ENCODE assay signal across 8 cellular contexts in genomic region chr20:51966296-51966971, GRCh38.
DNase-seq lines count a peak whose midpoint lies in the region; ATAC-seq and TF ChIP-seq lines count a peak whose summit lies in the region.

No MANE protein-coding gene starts in this region.

- ATAC-seq in SK-N-SH treated with all-trans-retinoic acid at 6 μM for 48 hours (peak; percentile 97), HG03108 (IDR thresholded peaks at IDR 0.05; ENCODE audit: unreplicated experiment) (no peak)
- ATAC-seq in natural killer cell treated with Interleukin-12 subunit alpha and Interleukin-12 subunit beta and Interleukin-15 and Interleukin-18, amount 100 ng/mL, for 72 hours: peak in 1 of 2 donors; percentile 77

- no peaks in the 10 kb centered on the region for H3K9me3 Mint-ChIP-seq in natural killer cell treated with Interleukin-12 subunit alpha and Interleukin-12 subunit beta and Interleukin-15 and Interleukin-18, amount 100 ng/mL, for 72 hours
- H3K9me3 Mint-ChIP-seq in activated T-helper 2 cell treated with anti-CD3 and anti-CD28 coated beads, Interferon-gamma antibody, Interleukin-2, Interleukin-4, amounts not matched to agents 10 μg/mL and 5 μg/mL and 100 μg/mL, durations not matched to agents 14 hours and 24 hours and 36 hours: no peaks in the 10 kb centered on the region

- DNase-seq in HL-60 (ENCODE audit: low read depth in 1 of 2, low spot score in 1 of 2): peak in 1 of 2 experiments; percentile 40
- DNase-seq in fibroblast of lung (ENCODE audit: low read depth in 2 of 2): peak; percentile 55 to 78
- peak; percentile 62 for DNase-seq in natural killer cell treated with Interleukin-12 subunit alpha and Interleukin-12 subunit beta and Interleukin-15 and Interleukin-18, amount 100 ng/mL, for 72 hours (ENCODE audit: low spot score)
- DNase-seq in cortex of kidney (lab: John Stamatoyannopoulos, UW): no peak
- no peak for DNase-seq in activated T-helper 2 cell treated with anti-CD3 and anti-CD28 coated beads, Interferon-gamma antibody, Interleukin-2, Interleukin-4, amounts not matched to agents 10 μg/mL and 5 μg/mL and 100 μg/mL, durations not matched to agents 14 hours and 24 hours and 36 hours (ENCODE audit: low spot score)

- TF ChIP-seq CTCF in DOHH2 (IDR thresholded peaks at IDR 0.05; ENCODE audit: low read depth, low read length, poor library complexity, severe bottlenecking) (peak; percentile 41), HL-60 (IDR thresholded peaks at IDR 0.05; ENCODE audit: insufficient read depth, low read length) (peak; percentile 38), fibroblast of lung (conservative IDR thresholded peaks at IDR 0.05 in 1 of 2, IDR thresholded peaks at IDR 0.05 in 1 of 2; ENCODE audit: low read depth in 1 of 2, low read length in 2 of 2) (peak; percentile 71 to 91)

- H2AFZ ChIP-seq in fibroblast of lung (ENCODE audit: low read length): no peak overlapping the region

- intact Hi-C loops in activated T-helper 2 cell treated with anti-CD3 and anti-CD28 coated beads, Interferon-gamma antibody, Interleukin-2, Interleukin-4, amounts not matched to agents 10 μg/mL and 5 μg/mL and 100 μg/mL, durations not matched to agents 14 hours and 24 hours and 36 hours (cut with micrococcal nuclease): loop anchor here (1.0 to 10.0 kb wide), 2 partner anchors 172 to 327 kb away; no protein-coding TSS in a partner anchor

- H3K9ac ChIP-seq in fibroblast of lung (ENCODE audit: insufficient read depth, low read length): no peak overlapping the region

- H3K4me1 ChIP-seq in DOHH2 (ENCODE audit: control insufficient read depth, low read length): no peaks in the 10 kb centered on the region
- no peaks in the 10 kb centered on the region for H3K4me1 ChIP-seq in fibroblast of lung (ENCODE audit: control insufficient read depth, extremely low read depth, insufficient read depth, low read length)

- no peaks in the 10 kb centered on the region for H3K9me2 ChIP-seq in DOHH2 (replicated peaks; ENCODE audit: control insufficient read depth, low read length)

- peaks cover 0 to 6% of the 10 kb centered on the region in 2 donors for H3K4me1 Mint-ChIP-seq in natural killer cell treated with Interleukin-12 subunit alpha and Interleukin-12 subunit beta and Interleukin-15 and Interleukin-18, amount 100 ng/mL, for 72 hours (ENCODE audit: low read depth in 2 of 2)
- no peaks in the 10 kb centered on the region for H3K4me1 Mint-ChIP-seq in activated T-helper 2 cell treated with anti-CD3 and anti-CD28 coated beads, Interferon-gamma antibody, Interleukin-2, Interleukin-4, amounts not matched to agents 10 μg/mL and 5 μg/mL and 100 μg/mL, durations not matched to agents 14 hours and 24 hours and 36 hours (ENCODE audit: low read depth)

- peak overlapping the region in 1 of 2 donors; percentile 63 for H3K27ac Mint-ChIP-seq in natural killer cell treated with Interleukin-12 subunit alpha and Interleukin-12 subunit beta and Interleukin-15 and Interleukin-18, amount 100 ng/mL, for 72 hours
- H3K27ac Mint-ChIP-seq in activated T-helper 2 cell treated with anti-CD3 and anti-CD28 coated beads, Interferon-gamma antibody, Interleukin-2, Interleukin-4, amounts not matched to agents 10 μg/mL and 5 μg/mL and 100 μg/mL, durations not matched to agents 14 hours and 24 hours and 36 hours: no peak overlapping the region

- no peaks in the 10 kb centered on the region for H3F3A ChIP-seq in DOHH2 (ENCODE audit: control insufficient read depth, insufficient read depth)

- H3K4me2 ChIP-seq in DOHH2 (ENCODE audit: low read length) (no peak overlapping the region), fibroblast of lung (ENCODE audit: extremely low read depth, insufficient read depth, low read length) (no peak overlapping the region)

- no peak overlapping the region for H3K4me3 Mint-ChIP-seq in natural killer cell treated with Interleukin-12 subunit alpha and Interleukin-12 subunit beta and Interleukin-15 and Interleukin-18, amount 100 ng/mL, for 72 hours
- H3K4me3 Mint-ChIP-seq in activated T-helper 2 cell treated with anti-CD3 and anti-CD28 coated beads, Interferon-gamma antibody, Interleukin-2, Interleukin-4, amounts not matched to agents 10 μg/mL and 5 μg/mL and 100 μg/mL, durations not matched to agents 14 hours and 24 hours and 36 hours (ENCODE audit: low read depth): no peak overlapping the region

- H4K20me1 ChIP-seq in DOHH2 (ENCODE audit: control insufficient read depth, insufficient read depth, low read depth, low read length) (no peaks in the 10 kb centered on the region), fibroblast of lung (ENCODE audit: control insufficient read depth, extremely low read depth, insufficient read depth, low read length) (no peaks in the 10 kb centered on the region)

- no peaks in the 10 kb centered on the region for H3K36me3 Mint-ChIP-seq in natural killer cell treated with Interleukin-12 subunit alpha and Interleukin-12 subunit beta and Interleukin-15 and Interleukin-18, amount 100 ng/mL, for 72 hours
- H3K36me3 Mint-ChIP-seq in activated T-helper 2 cell treated with anti-CD3 and anti-CD28 coated beads, Interferon-gamma antibody, Interleukin-2, Interleukin-4, amounts not matched to agents 10 μg/mL and 5 μg/mL and 100 μg/mL, durations not matched to agents 14 hours and 24 hours and 36 hours (ENCODE audit: low read depth): no peaks in the 10 kb centered on the region

- no peaks in the 10 kb centered on the region for H3K27me3 ChIP-seq in DOHH2 (ENCODE audit: control insufficient read depth, low read length)
- H3K27me3 ChIP-seq in HL-60 (ENCODE audit: insufficient read depth, poor library complexity, severe bottlenecking): no peaks in the 10 kb centered on the region
- no peaks in the 10 kb centered on the region for H3K27me3 ChIP-seq in fibroblast of lung (ENCODE audit: control insufficient read depth, insufficient read depth, low read length)

- H3K27me3 Mint-ChIP-seq in natural killer cell treated with Interleukin-12 subunit alpha and Interleukin-12 subunit beta and Interleukin-15 and Interleukin-18, amount 100 ng/mL, for 72 hours: peaks cover 0 to 6% of the 10 kb centered on the region in 2 donors
- peaks cover 5% of the 10 kb centered on the region for H3K27me3 Mint-ChIP-seq in activated T-helper 2 cell treated with anti-CD3 and anti-CD28 coated beads, Interferon-gamma antibody, Interleukin-2, Interleukin-4, amounts not matched to agents 10 μg/mL and 5 μg/mL and 100 μg/mL, durations not matched to agents 14 hours and 24 hours and 36 hours (ENCODE audit: low read depth)

- H3K27ac ChIP-seq in DOHH2 (ENCODE audit: low read depth, low read length) (no peak overlapping the region), HL-60 (replicated peaks) (no peak overlapping the region), fibroblast of lung (ENCODE audit: insufficient read depth, low read length) (no peak overlapping the region)

- no peak overlapping the region for H3K4me3 ChIP-seq in DOHH2 (ENCODE audit: low read length)
- H3K4me3 ChIP-seq in HL-60 (replicated peaks; ENCODE audit: insufficient read depth, low read length): no peak overlapping the region
- H3K4me3 ChIP-seq in fibroblast of lung (replicated peaks in 1 of 4; ENCODE audit: control extremely low read depth in 1 of 4, insufficient read depth in 1 of 4, low read depth in 3 of 4, low read length in 4 of 4): no peak overlapping the region

- H3K9me3 ChIP-seq in DOHH2 (ENCODE audit: control insufficient read depth, insufficient read depth, low read length): no peaks in the 10 kb centered on the region
- H3K9me3 ChIP-seq in fibroblast of lung (ENCODE audit: control insufficient read depth, insufficient read depth, low read depth, low read length): no peaks in the 10 kb centered on the region

- no peaks in the 10 kb centered on the region for H3K36me3 ChIP-seq in DOHH2 (ENCODE audit: control insufficient read depth, low read length)
- H3K36me3 ChIP-seq in fibroblast of lung (ENCODE audit: control insufficient read depth, insufficient read depth, low read length): no peaks in the 10 kb centered on the region

- no peaks in the 10 kb centered on the region for H3K79me2 ChIP-seq in DOHH2 (ENCODE audit: control insufficient read depth, low read length)
- no peaks in the 10 kb centered on the region for H3K79me2 ChIP-seq in fibroblast of lung (ENCODE audit: control insufficient read depth, insufficient read depth, low read length)

TF ChIP-seq in SK-N-SH treated with all-trans-retinoic acid at 6 μM for 48 hours, 23 proteins besides CTCF, POLR2A, EP300 and RAD21:
- TF ChIP-seq PATZ1 (CRISPR knock-in tag; IDR thresholded peaks at IDR 0.05; ENCODE audit: borderline replicate concordance): no peak
- TF ChIP-seq, protein P1, sequence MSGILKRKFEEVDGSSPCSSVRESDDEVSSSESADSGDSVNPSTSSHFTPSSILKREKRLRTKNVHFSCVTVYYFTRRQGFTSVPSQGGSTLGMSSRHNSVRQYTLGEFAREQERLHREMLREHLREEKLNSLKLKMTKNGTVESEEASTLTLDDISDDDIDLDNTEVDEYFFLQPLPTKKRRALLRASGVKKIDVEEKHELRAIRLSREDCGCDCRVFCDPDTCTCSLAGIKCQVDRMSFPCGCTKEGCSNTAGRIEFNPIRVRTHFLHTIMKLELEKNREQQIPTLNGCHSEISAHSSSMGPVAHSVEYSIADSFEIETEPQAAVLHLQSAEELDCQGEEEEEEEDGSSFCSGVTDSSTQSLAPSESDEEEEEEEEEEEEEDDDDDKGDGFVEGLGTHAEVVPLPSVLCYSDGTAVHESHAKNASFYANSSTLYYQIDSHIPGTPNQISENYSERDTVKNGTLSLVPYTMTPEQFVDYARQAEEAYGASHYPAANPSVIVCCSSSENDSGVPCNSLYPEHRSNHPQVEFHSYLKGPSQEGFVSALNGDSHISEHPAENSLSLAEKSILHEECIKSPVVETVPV (CRISPR knock-in tag; IDR thresholded peaks at IDR 0.05): no peak
TF ChIP-seq in SK-N-SH treated with all-trans-retinoic acid at 6 μM for 48 hours: peak in this region for 0.

Comparison
In these comparisons a context has a peak if more than half of its experiments do, and no peak if none do; other contexts are left out.
1. DNase-seq: peak in fibroblast of lung (2 of 2) and natural killer cell treated with Interleukin-12 subunit alpha and Interleukin-12 subunit beta and Interleukin-15 and Interleukin-18, amount 100 ng/mL, for 72 hours (single experiment); none in cortex of kidney (single experiment) and activated T-helper 2 cell treated with anti-CD3 and anti-CD28 coated beads, Interferon-gamma antibody, Interleukin-2, Interleukin-4, amounts not matched to agents 10 μg/mL and 5 μg/mL and 100 μg/mL, durations not matched to agents 14 hours and 24 hours and 36 hours (single experiment).
2. Peak in every context shown above with its lines, with median percentiles within 50 percentile points of each other: CTCF ChIP-seq.